ENCODE assay signal across 9 cellular contexts in genomic region chr11:100684101-100685065, GRCh38.
DNase-seq lines count a peak whose midpoint lies in the region; ATAC-seq and TF ChIP-seq lines count a peak whose summit lies in the region.
"Had no signal": no experiment of that assay in that cellular context is flagged by ENCODE, and none has a peak within 500 bp of the region (broad histone marks: within the 10 kb centered on the region; RNA-seq: fewer than 3 reads in every experiment).

No MANE protein-coding gene starts in this region.

- ATAC-seq in GM21515 (IDR thresholded peaks at IDR 0.05; ENCODE audit: unreplicated experiment): peak; percentile 27
- peak; percentile 31 for ATAC-seq in HG03520 (IDR thresholded peaks at IDR 0.05; ENCODE audit: unreplicated experiment)

- H3K4me3 ChIP-seq in fibroblast of mammary gland (ENCODE audit: control insufficient read depth, low read depth, low read length): no peak overlapping the region

- CTCF ChIA-PET in GM10248 (lab: Yijun Ruan, JAX): interaction anchor here (2.0 to 3.4 kb wide), 2 partner anchors 8 to 246 kb away, joined by 4 to 14 read pairs; no protein-coding TSS in a partner anchor

- TF ChIP-seq CTCF in fibroblast of mammary gland (conservative IDR thresholded peaks at IDR 0.05; ENCODE audit: control insufficient read depth, insufficient read depth, low read depth, low read length) (no peak), GM10248 (IDR thresholded peaks at IDR 0.05; ENCODE audit: control extremely low read depth, extremely low read depth, low read depth, missing control alignments) (no peak)

- POLR2A ChIA-PET in GM10248 (lab: Yijun Ruan, JAX): no interaction called here

- DNase-seq in DMS53 treated with DMSO at 0.1 percent for 48 hours (lab: John Stamatoyannopoulos, UW; ENCODE audit: unreplicated experiment): peak; percentile 61
- peak; percentile 28 for DNase-seq in fibroblast of mammary gland (ENCODE audit: low read depth)
- DNase-seq in NCI-H2107 treated with DMSO at 0.1 percent for 48 hours (lab: John Stamatoyannopoulos, UW; ENCODE audit: unreplicated experiment): no peak
- DNase-seq in NCI-H1930 (lab: John Stamatoyannopoulos, UW): no peak
- DNase-seq in GM10248 (ENCODE audit: extremely low spot score): no peak
- no peak for DNase-seq in central memory CD4-positive, alpha-beta T cell
- DNase-seq: NCI-H748 treated with DMSO at 0.1 percent for 48 hours had no signal

Comparison
In these comparisons a context has a peak if more than half of its experiments do, and no peak if none do; other contexts are left out.
1. DNase-seq: peak in DMS53 treated with DMSO at 0.1 percent for 48 hours (single experiment) and fibroblast of mammary gland (single experiment); none in NCI-H2107 treated with DMSO at 0.1 percent for 48 hours (single experiment), NCI-H1930 (0 of 2), GM10248 (single experiment) and central memory CD4-positive, alpha-beta T cell (single experiment).